In genomic region chr7:44348851-44349781, GRCh38 we compare ENCODE assay signal across 18 cellular contexts. TPM values are rescaled to one million over a fixed set of nuclear protein-coding genes. Genes with fewer than 3 reads are reported as not detected.
A peak's percentile ranks its signal among the peaks of the same experiment; 100 is the strongest.
DNase-seq lines count a peak whose midpoint lies in the region; FAIRE-seq lines count a peak whose summit lies in the region.
"Had no signal": no experiment of that assay in that cellular context is flagged by ENCODE, and none has a peak within 500 bp of the region (broad histone marks: within the 10 kb centered on the region; RNA-seq: fewer than 3 reads in every experiment).

No MANE protein-coding gene starts in this region.

- peak; percentile 5 for DNase-seq in SIG-M5 treated with dmso at 0.1 percent for 504 hours (lab: John Stamatoyannopoulos, UW; ENCODE audit: unreplicated experiment)
- no peak for DNase-seq in SIG-M5 (lab: John Stamatoyannopoulos, UW)
- DNase-seq in amniotic epithelial cell (ENCODE audit: low read depth), result peak; percentile 19
- DNase-seq in iPS DF 19.7 (ENCODE audit: low read depth, low spot score), result peak; percentile 23
- no peak for DNase-seq in urothelium cell line (ENCODE audit: low spot score)
- DNase-seq in NCI-H2196 (lab: John Stamatoyannopoulos, UW; ENCODE audit: unreplicated experiment), result no peak
- DNase-seq in HCEC 1CT, result no peak
- no peak for DNase-seq in A172 (ENCODE audit: low spot score)
- DNase-seq: activated effector memory CD4-positive, alpha-beta T cell treated with anti-CD3 and anti-CD28 coated beads, Interleukin-2, amount 50 U/mL, for 16 hours; CD4-positive, alpha-beta T cell; KG1; NCI-H1105; NCI-H774; pancreas; spleen; tibial artery had no signal

- peak; percentile 62 for FAIRE-seq in urothelium cell line (lab: Jason Lieb, UNC)
- FAIRE-seq: A204.1, pancreas had no signal

RNA-seq across cellular contexts. Expression of gene CAMK2B, which starts 23.7 kb away (rescaled TPM):
- total RNA-seq in A172 (2014; rRNA removed; shearing (Covaris generic)), result 1.9 and 3.1 TPM in 2 replicates
- total RNA-seq: CD4-positive, alpha-beta T cell; epithelial cell of proximal tubule had no signal

Comparison
In these comparisons a context has a peak if more than half of its experiments do, and no peak if none do; other contexts are left out.
1. DNase-seq: peak in SIG-M5 treated with dmso at 0.1 percent for 504 hours (single experiment), amniotic epithelial cell (single experiment) and iPS DF 19.7 (single experiment); none in SIG-M5 (single experiment), urothelium cell line (single experiment), NCI-H2196 (single experiment), HCEC 1CT (single experiment) and A172 (single experiment).